Comparison of ENCODE assay signal across 1 cellular context in genomic region chr5:80116465-80116864, GRCh38.
TF ChIP-seq lines count a peak whose summit lies in the region.

No MANE protein-coding gene starts in this region.

TF ChIP-seq in HepG2, 621 proteins besides CTCF, POLR2A, EP300 and RAD21 (continued from another document):
- TF ChIP-seq HNF1A (IDR thresholded peaks at IDR 0.05; ENCODE audit: low read depth) (no peak), HNF1A (CRISPR knock-in tag; IDR thresholded peaks at IDR 0.05; ENCODE audit: borderline replicate concordance) (no peak), ZKSCAN8 (CRISPR knock-in tag; IDR thresholded peaks at IDR 0.05; ENCODE audit: borderline replicate concordance) (no peak), ZFP1 (CRISPR knock-in tag; IDR thresholded peaks at IDR 0.05) (no peak)
